In genomic region chr16:28974007-28974436, GRCh38 we compare ENCODE assay signal across 1 cellular context.
TF ChIP-seq lines count a peak whose summit lies in the region.

No MANE protein-coding gene starts in this region.

TF ChIP-seq in WTC11, 78 proteins besides CTCF, POLR2A, EP300 and RAD21 (continued from another document):
- no peak for TF ChIP-seq ZNF512 (CRISPR knock-in tag; IDR thresholded peaks at IDR 0.05; ENCODE audit: borderline replicate concordance)
- TF ChIP-seq TEAD1 (CRISPR knock-in tag; IDR thresholded peaks at IDR 0.05), result no peak
- no peak for TF ChIP-seq ZNF425 (CRISPR knock-in tag; conservative IDR thresholded peaks at IDR 0.05)
